In the genomic region with DNA sequence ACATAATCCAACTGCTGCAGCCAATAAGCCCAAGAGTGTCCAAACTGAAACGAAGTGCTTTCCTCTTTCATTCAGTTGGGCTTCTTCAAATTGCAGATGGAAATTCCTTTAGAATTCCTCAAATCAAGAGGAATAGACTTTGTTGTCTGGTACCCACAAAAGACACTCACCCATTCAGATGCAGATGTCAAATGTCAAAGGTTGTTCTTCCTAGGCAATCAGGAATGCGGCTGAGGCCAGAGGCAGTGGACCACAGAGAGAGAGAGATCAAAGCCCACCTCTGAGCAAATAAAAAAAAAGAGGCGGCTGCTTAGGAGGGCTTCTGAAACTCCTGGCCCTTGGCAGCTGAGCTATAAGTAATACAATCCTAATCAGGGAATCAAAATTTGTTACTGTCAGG, we compare ENCODE assay signal across 2 cellular contexts.
TF ChIP-seq lines count a peak whose summit lies in the region.

No MANE protein-coding gene starts in this region.

TF ChIP-seq in GM23338, 12 proteins besides CTCF, POLR2A, EP300 and RAD21 (continued from another document):
- TF ChIP-seq ZNF462 (CRISPR knock-in tag; IDR thresholded peaks at IDR 0.05), result peak; percentile 84
- TF ChIP-seq EZH2 (IDR thresholded peaks at IDR 0.05; ENCODE audit: low read depth, unreplicated experiment), result no peak
- TF ChIP-seq REST (IDR thresholded peaks at IDR 0.05; ENCODE audit: unreplicated experiment), result no peak
- TF ChIP-seq STAT1 (IDR thresholded peaks at IDR 0.05; ENCODE audit: unreplicated experiment), result no peak
- TF ChIP-seq POLR2AphosphoS5 (IDR thresholded peaks at IDR 0.05; ENCODE audit: low read depth), result no peak

TF ChIP-seq in SK-N-SH, 30 proteins besides CTCF, POLR2A, EP300 and RAD21 (continued from another document):
- TF ChIP-seq, protein P1, sequence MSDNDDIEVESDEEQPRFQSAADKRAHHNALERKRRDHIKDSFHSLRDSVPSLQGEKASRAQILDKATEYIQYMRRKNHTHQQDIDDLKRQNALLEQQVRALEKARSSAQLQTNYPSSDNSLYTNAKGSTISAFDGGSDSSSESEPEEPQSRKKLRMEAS (IDR thresholded peaks at IDR 0.05; ENCODE audit: low read depth), result no peak
- no peak for TF ChIP-seq NRF1 (IDR thresholded peaks at IDR 0.05; ENCODE audit: low read depth, low read length)
- TF ChIP-seq, protein P2, sequence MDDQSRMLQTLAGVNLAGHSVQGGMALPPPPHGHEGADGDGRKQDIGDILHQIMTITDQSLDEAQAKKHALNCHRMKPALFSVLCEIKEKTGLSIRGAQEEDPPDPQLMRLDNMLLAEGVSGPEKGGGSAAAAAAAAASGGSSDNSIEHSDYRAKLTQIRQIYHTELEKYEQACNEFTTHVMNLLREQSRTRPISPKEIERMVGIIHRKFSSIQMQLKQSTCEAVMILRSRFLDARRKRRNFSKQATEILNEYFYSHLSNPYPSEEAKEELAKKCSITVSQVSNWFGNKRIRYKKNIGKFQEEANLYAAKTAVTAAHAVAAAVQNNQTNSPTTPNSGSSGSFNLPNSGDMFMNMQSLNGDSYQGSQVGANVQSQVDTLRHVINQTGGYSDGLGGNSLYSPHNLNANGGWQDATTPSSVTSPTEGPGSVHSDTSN (IDR thresholded peaks at IDR 0.05), result no peak
